ENCODE assay signal across 23 cellular contexts in the genomic region with DNA sequence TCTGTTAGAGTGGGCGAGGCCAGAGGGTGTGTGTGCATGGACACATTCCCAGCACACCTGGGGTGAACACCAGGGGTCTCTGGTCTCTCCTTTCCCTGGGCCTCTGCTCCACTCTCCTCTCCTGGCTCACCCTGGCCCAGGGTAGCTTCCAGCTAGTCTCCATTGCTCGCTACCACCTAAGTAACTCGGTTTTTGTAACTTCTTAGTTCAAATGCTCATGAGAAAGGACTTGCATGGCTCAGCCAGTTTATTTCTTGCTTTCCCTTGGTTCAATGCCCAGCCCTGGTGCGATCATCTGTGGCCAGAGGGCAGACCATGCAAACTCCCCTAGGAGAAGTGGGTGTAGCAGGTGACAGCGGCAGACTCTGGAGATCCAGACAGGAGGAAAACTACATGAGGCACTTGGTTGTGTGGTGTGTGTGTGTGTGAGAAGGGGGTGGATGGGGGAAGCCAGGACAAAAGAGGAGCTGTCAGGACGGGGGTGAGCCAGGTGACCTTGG. TPM values are rescaled to one million over a fixed set of nuclear protein-coding genes. Genes with fewer than 3 reads are reported as not detected.
A peak's percentile ranks its signal among the peaks of the same experiment; 100 is the strongest.
DNase-seq lines count a peak whose midpoint lies in the region; ATAC-seq, FAIRE-seq and TF ChIP-seq lines count a peak whose summit lies in the region.
"Had no signal": no experiment of that assay in that cellular context is flagged by ENCODE, and none has a peak within 500 bp of the region (broad histone marks: within the 10 kb centered on the region; RNA-seq: fewer than 3 reads in every experiment).

No MANE protein-coding gene starts in this region.

- no peaks in the 10 kb centered on the region for H3K9me3 ChIP-seq in suprapubic skin
- H3K9me3 ChIP-seq in esophagus muscularis mucosa, result peaks cover 0 to 16% (median 14%) of the 10 kb centered on the region in 4 donors
- H3K9me3 ChIP-seq: Peyer's patch had no signal

- intact Hi-C loops in esophagus muscularis mucosa (cut with DNase I), result no loop called here
- intact Hi-C loops in natural killer cell (cut with micrococcal nuclease), result no loop called here

- TF ChIP-seq POLR2A in suprapubic skin (IDR thresholded peaks at IDR 0.05) (no peak), GM12891 (IDR thresholded peaks at IDR 0.05; ENCODE audit: low read depth, low read length) (no peak), esophagus muscularis mucosa (IDR thresholded peaks at IDR 0.05; ENCODE audit: low read depth) (no peak)

- H3K4me1 ChIP-seq in suprapubic skin (peaks cover 47% of the 10 kb centered on the region), esophagus muscularis mucosa (peaks cover 0 to 9% (median 3%) of the 10 kb centered on the region in 4 donors)
- H3K4me1 ChIP-seq: Caco-2, Peyer's patch had no signal

- CTCF ChIA-PET in activated CD8-positive, alpha-beta memory T cell treated with anti-CD3 and anti-CD28 coated beads, Interleukin-2, amount 10 ng/mL, durations not matched to agents 7 days and 5 days (lab: Charles Lee), result interaction anchor here (1.7 kb wide), 1 partner anchor 83 kb away, joined by 3 read pairs; no protein-coding TSS in a partner anchor

- H3K4me1 Mint-ChIP-seq in activated CD8-positive, alpha-beta memory T cell treated with anti-CD3 and anti-CD28 coated beads, Interleukin-2, amount 10 ng/mL, durations not matched to agents 7 days and 5 days, result no peaks in the 10 kb centered on the region
- peaks cover 5% of the 10 kb centered on the region for H3K4me1 Mint-ChIP-seq in endothelial cell (ENCODE audit: unreplicated experiment)
- peaks cover 8 to 15% of the 10 kb centered on the region in 2 donors for H3K4me1 Mint-ChIP-seq in natural killer cell

- peaks cover 41% of the 10 kb centered on the region for H3K27me3 Mint-ChIP-seq in activated CD8-positive, alpha-beta memory T cell treated with anti-CD3 and anti-CD28 coated beads, Interleukin-2, amount 10 ng/mL, durations not matched to agents 7 days and 5 days
- peaks cover 4% of the 10 kb centered on the region for H3K27me3 Mint-ChIP-seq in endothelial cell (ENCODE audit: unreplicated experiment)
- H3K27me3 Mint-ChIP-seq in natural killer cell (ENCODE audit: low read depth in 2 of 2), result peaks cover 5 to 21% of the 10 kb centered on the region in 2 donors
- H3K27me3 Mint-ChIP-seq: CD4-positive, alpha-beta T cell had no signal

- H3K4me3 Mint-ChIP-seq in activated CD8-positive, alpha-beta memory T cell treated with anti-CD3 and anti-CD28 coated beads, Interleukin-2, amount 10 ng/mL, durations not matched to agents 7 days and 5 days, result no peak overlapping the region
- H3K4me3 Mint-ChIP-seq in endothelial cell (ENCODE audit: unreplicated experiment) (no peak overlapping the region), natural killer cell (no peak overlapping the region)
- H3K4me3 Mint-ChIP-seq: CD4-positive, alpha-beta T cell had no signal

- H3K27ac Mint-ChIP-seq in activated CD8-positive, alpha-beta memory T cell treated with anti-CD3 and anti-CD28 coated beads, Interleukin-2, amount 10 ng/mL, durations not matched to agents 7 days and 5 days, result no peak overlapping the region
- H3K27ac Mint-ChIP-seq in endothelial cell (ENCODE audit: unreplicated experiment), result peak overlapping the region; percentile 46
- H3K27ac Mint-ChIP-seq in natural killer cell, result no peak overlapping the region
- H3K27ac Mint-ChIP-seq: CD4-positive, alpha-beta T cell had no signal

- ATAC-seq in activated CD8-positive, alpha-beta memory T cell treated with anti-CD3 and anti-CD28 coated beads, Interleukin-2, amount 10 ng/mL, durations not matched to agents 7 days and 5 days, result no peak
- no peak for ATAC-seq in natural killer cell
- ATAC-seq: GM12878 had no signal

- no peak for TF ChIP-seq CTCF in endothelial cell (IDR thresholded peaks at IDR 0.05; ENCODE audit: unreplicated experiment)
- no peak for TF ChIP-seq CTCF in suprapubic skin (IDR thresholded peaks at IDR 0.05)
- no peak for TF ChIP-seq CTCF in esophagus muscularis mucosa (IDR thresholded peaks at IDR 0.05)
- TF ChIP-seq CTCF in natural killer cell (IDR thresholded peaks at IDR 0.05), result no peak

- H3K36me3 ChIP-seq in suprapubic skin, result no peaks in the 10 kb centered on the region
- no peaks in the 10 kb centered on the region for H3K36me3 ChIP-seq in esophagus muscularis mucosa
- H3K36me3 ChIP-seq: Peyer's patch had no signal

- peaks cover 3% of the 10 kb centered on the region for H3K36me3 Mint-ChIP-seq in activated CD8-positive, alpha-beta memory T cell treated with anti-CD3 and anti-CD28 coated beads, Interleukin-2, amount 10 ng/mL, durations not matched to agents 7 days and 5 days
- H3K36me3 Mint-ChIP-seq in endothelial cell (ENCODE audit: low read depth, unreplicated experiment), result peaks cover 15% of the 10 kb centered on the region
- peaks cover 13% of the 10 kb centered on the region for H3K36me3 Mint-ChIP-seq in natural killer cell

- H3K27ac ChIP-seq in suprapubic skin (peak overlapping the region; percentile 71), esophagus muscularis mucosa (replicated peaks in 1 of 4) (no peak overlapping the region)
- H3K27ac ChIP-seq: GM23248, Peyer's patch had no signal

- 67% methylated on average over 6 of the region's 6 CpGs for WGBS in suprapubic skin
- WGBS in esophagus muscularis mucosa, result 90% methylated on average over 5 of the region's 6 CpGs

- peak; percentile 32 for DNase-seq in activated CD8-positive, alpha-beta memory T cell treated with anti-CD3 and anti-CD28 coated beads for 24 hours
- no peak for DNase-seq in activated CD8-positive, alpha-beta memory T cell treated with anti-CD3 and anti-CD28 coated beads, Interleukin-2, amount 10 ng/mL, durations not matched to agents 7 days and 5 days
- DNase-seq in endothelial cell (ENCODE audit: low spot score) (no peak), mesenteric fat pad (ENCODE audit: low spot score) (peak; percentile 49), suprapubic skin (ENCODE audit: low spot score in 2 of 2) (no peak), GM12891 (ENCODE audit: insufficient read length, low spot score) (no peak), esophagus muscularis mucosa (ENCODE audit: extremely low spot score) (no peak), natural killer cell (no peak)
- DNase-seq: 8988T; CD4-positive, alpha-beta T cell; DMS153; EL; GM23248; MM.1S; NCI-H1092; NCI-H1436 treated with DMSO at 0.1 percent for 48 hours; NCI-H2029; NCI-H526; Peyer's patch had no signal

- TF ChIP-seq EP300 in suprapubic skin (IDR thresholded peaks at IDR 0.05) (no peak), esophagus muscularis mucosa (IDR thresholded peaks at IDR 0.05) (no peak)

- no peak for FAIRE-seq in GM12891 (lab: Jason Lieb, UNC)
- FAIRE-seq: GM12878 had no signal

- no peak overlapping the region for H3K4me3 ChIP-seq in suprapubic skin
- no peak overlapping the region for H3K4me3 ChIP-seq in esophagus muscularis mucosa
- H3K4me3 ChIP-seq: GM12878, GM23248, Peyer's patch had no signal

- H3K27me3 ChIP-seq in suprapubic skin (no peaks in the 10 kb centered on the region), esophagus muscularis mucosa (peaks cover 0 to 17% (median 0%) of the 10 kb centered on the region in 4 donors)
- H3K27me3 ChIP-seq: Peyer's patch had no signal

- H3K9me3 Mint-ChIP-seq in activated CD8-positive, alpha-beta memory T cell treated with anti-CD3 and anti-CD28 coated beads, Interleukin-2, amount 10 ng/mL, durations not matched to agents 7 days and 5 days (ENCODE audit: low read depth), result peaks cover 9% of the 10 kb centered on the region
- H3K9me3 Mint-ChIP-seq in endothelial cell (ENCODE audit: unreplicated experiment) (peaks cover 14% of the 10 kb centered on the region), natural killer cell (peaks cover 6 to 8% of the 10 kb centered on the region in 2 donors)
- H3K9me3 Mint-ChIP-seq: CD4-positive, alpha-beta T cell had no signal

TF ChIP-seq in GM12891, 5 proteins besides CTCF, POLR2A, EP300 and RAD21:
- TF ChIP-seq TAF1 (IDR thresholded peaks at IDR 0.05; ENCODE audit: low read depth, low read length), result no peak
- TF ChIP-seq POLR2AphosphoS5 (IDR thresholded peaks at IDR 0.05; ENCODE audit: low read depth, low read length), result no peak
- TF ChIP-seq POU2F2 (IDR thresholded peaks at IDR 0.05; ENCODE audit: low read depth, low read length), result no peak
- TF ChIP-seq SPI1 (IDR thresholded peaks at IDR 0.05; ENCODE audit: low read depth, low read length), result no peak
- no peak for TF ChIP-seq PAX5 (IDR thresholded peaks at IDR 0.05; ENCODE audit: insufficient read depth, low read length, severe bottlenecking)

RNA-seq across cellular contexts. Expression of a gene that starts 8.9 kb away (rescaled TPM):
- total RNA-seq in activated CD8-positive, alpha-beta memory T cell treated with anti-CD3 and anti-CD28 coated beads, Interleukin-2, amount 10 ng/mL, durations not matched to agents 7 days and 5 days, result 1 to 10 TPM; 3.5 to 4.3 TPM
- 30.5 TPM for total RNA-seq in endothelial cell (ENCODE audit: unreplicated experiment)
- total RNA-seq in mesenteric fat pad, result 40.9 TPM
- total RNA-seq in suprapubic skin, result 100 to 1,000 TPM in 1 of 4 donors, 10 to 100 TPM in 3; 40.5 to 103 (median 57.3) TPM
- 1.6 TPM for polyA plus RNA-seq in GM12891 (2012; ENCODE audit: low read depth, missing spikeins)
- 10 to 100 TPM in 3 of 4 donors, 1 to 10 TPM in 1; 9.1 to 22.4 (median 13.9) TPM for total RNA-seq in esophagus muscularis mucosa
- 1 to 10 TPM; 5.9 to 9.6 (median 6.6) TPM for total RNA-seq in natural killer cell

RNA-seq across cellular contexts. Expression of a gene that starts 35.2 kb away (rescaled TPM):
- not detected for total RNA-seq in activated CD8-positive, alpha-beta memory T cell treated with anti-CD3 and anti-CD28 coated beads, Interleukin-2, amount 10 ng/mL, durations not matched to agents 7 days and 5 days
- total RNA-seq in endothelial cell (ENCODE audit: unreplicated experiment) (395 TPM), mesenteric fat pad (85.2 TPM), suprapubic skin (10 to 100 TPM; 31.2 to 43.4 (median 39.0) TPM), esophagus muscularis mucosa (100 to 1,000 TPM; 124 to 149 (median 125) TPM), natural killer cell (under 1 TPM in 1 of 3 donors, not detected in 2; 0.57 TPM)
- polyA plus RNA-seq in GM12891 (2012; ENCODE audit: low read depth, missing spikeins), result 0.04 TPM
- total RNA-seq: Caco-2; CD4-positive, alpha-beta T cell; GM12878 had no signal
- polyA plus RNA-seq: GM12878 had no signal

RNA-seq across cellular contexts. Expression of a gene that starts 54.6 kb away (rescaled TPM):
- total RNA-seq in activated CD8-positive, alpha-beta memory T cell treated with anti-CD3 and anti-CD28 coated beads, Interleukin-2, amount 10 ng/mL, durations not matched to agents 7 days and 5 days, result not detected
- total RNA-seq in endothelial cell (ENCODE audit: unreplicated experiment) (0.31 TPM), mesenteric fat pad (not detected), suprapubic skin (not detected), esophagus muscularis mucosa (not detected), natural killer cell (not detected)
- polyA plus RNA-seq in GM12891 (2012; ENCODE audit: low read depth, missing spikeins), result not detected
- total RNA-seq: Caco-2; CD4-positive, alpha-beta T cell; GM12878; GM23248; LHCN-M2; Peyer's patch had no signal
- polyA plus RNA-seq: AG04450, GM12878, GM23248 had no signal

Comparison
In these comparisons a context has a peak if more than half of its experiments do, and no peak if none do; other contexts are left out.
1. DNase-seq: peak in activated CD8-positive, alpha-beta memory T cell treated with anti-CD3 and anti-CD28 coated beads for 24 hours (single experiment) and mesenteric fat pad (single experiment); none in activated CD8-positive, alpha-beta memory T cell treated with anti-CD3 and anti-CD28 coated beads, Interleukin-2, amount 10 ng/mL, durations not matched to agents 7 days and 5 days (single experiment), endothelial cell (single experiment), suprapubic skin (0 of 2), GM12891 (single experiment), esophagus muscularis mucosa (single experiment) and natural killer cell (single experiment).
2. RNA of a gene that starts 35.2 kb away (total RNA-seq): 395 TPM in endothelial cell (single experiment), 124 to 149 TPM in esophagus muscularis mucosa, 85.2 TPM in mesenteric fat pad (single experiment) and 31.2 to 43.4 TPM in suprapubic skin; 0.57 TPM in natural killer cell and not detected in activated CD8-positive, alpha-beta memory T cell treated with anti-CD3 and anti-CD28 coated beads, Interleukin-2, amount 10 ng/mL, durations not matched to agents 7 days and 5 days; every median in the first group is over 10 times any median in the second.